Comparison of ENCODE assay signal across 25 cellular contexts in the genomic region with DNA sequence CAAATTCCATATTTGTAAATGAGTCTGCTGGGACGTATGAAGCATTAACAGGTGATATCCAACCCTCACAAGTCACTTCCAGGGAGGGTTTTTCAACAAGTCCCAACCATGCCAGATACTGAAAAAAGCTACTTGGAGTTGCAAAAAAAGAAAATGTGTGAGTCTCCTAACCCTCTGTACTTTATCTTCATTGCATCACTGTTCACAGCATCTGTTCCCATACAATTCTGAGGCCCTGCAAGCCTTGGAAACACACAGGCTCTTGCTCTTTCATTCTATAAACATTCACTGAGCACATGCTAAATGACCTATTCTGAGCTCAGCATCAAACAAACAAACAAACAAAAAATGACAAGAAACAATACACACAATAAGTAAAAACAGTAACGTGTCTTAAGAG.
DNase-seq lines count a peak whose midpoint lies in the region; ATAC-seq, FAIRE-seq and TF ChIP-seq lines count a peak whose summit lies in the region.
"Had no signal": no experiment of that assay in that cellular context is flagged by ENCODE, and none has a peak within 500 bp of the region (broad histone marks: within the 10 kb centered on the region; RNA-seq: fewer than 3 reads in every experiment).

No MANE protein-coding gene starts in this region.

- peak; percentile 15 for FAIRE-seq in endometrium (lab: Jason Lieb, UNC)
- FAIRE-seq: astrocyte, GM19239, HepG2 had no signal

- no CpG with 5 or more reads among the region's 2 CpGs for WGBS in IMR-90 (ENCODE audit: extremely low coverage in 2 of 2, insufficient read length in 1 of 2), 2 experiments
- WGBS in mesenchymal stem cell, result 45% methylated on average over 2 of the region's 2 CpGs

- CTCF ChIA-PET in AG04450 (lab: Charles Lee) (no interaction called here), IMR-90 (lab: Yijun Ruan, JAX) (no interaction called here)

- no peak overlapping the region for H3K4me2 ChIP-seq in IMR-90 (ENCODE audit: low read depth, low read length)
- no peak overlapping the region for H3K4me2 ChIP-seq in mesenchymal stem cell (ENCODE audit: low read length, poor library complexity, severe bottlenecking)

- 0 out of 2 replicates have a peak, but pooled peaks cover 1% of the 10 kb centered on the region for H3K36me3 ChIP-seq in IMR-90 (ENCODE audit: control insufficient read depth, insufficient read depth, low read length)
- peaks cover 0 to 3% of the 10 kb centered on the region in 2 experiments for H3K36me3 ChIP-seq in mesenchymal stem cell (ENCODE audit: control insufficient read depth in 1 of 2, insufficient read depth in 2 of 2, low read depth in 1 of 2, low read length in 2 of 2)

- no peaks in the 10 kb centered on the region for H3K9me3 ChIP-seq in AG04450 (ENCODE audit: control insufficient read depth, insufficient read depth, low read length)
- H3K9me3 ChIP-seq in IMR-90 (ENCODE audit: control insufficient read depth, insufficient read depth, low read length), result no peaks in the 10 kb centered on the region
- H3K9me3 ChIP-seq in mesenchymal stem cell (ENCODE audit: control insufficient read depth, low read length), result no peaks in the 10 kb centered on the region
- H3K9me3 ChIP-seq: heart right ventricle, psoas muscle had no signal

- H3K4ac ChIP-seq in IMR-90 (ENCODE audit: low read depth, low read length) (no peak overlapping the region), mesenchymal stem cell (ENCODE audit: low read depth in 1 of 2, low read length in 2 of 2) (no peak overlapping the region)

- POLR2A ChIA-PET in AG04450 (lab: Yijun Ruan, JAX), result interaction anchor here (0.5 kb wide), 1 partner anchor 1072 kb away, joined by 4 read pairs; no protein-coding TSS in a partner anchor
- POLR2A ChIA-PET in IMR-90 (lab: Charles Lee; ENCODE audit: unreplicated experiment), result no interaction called here

- H3K27me3 Mint-ChIP-seq in activated T-helper 1 cell treated with anti-CD3 and anti-CD28 coated beads, Interleukin-12 subunit alpha, Interleukin-12 subunit beta, Interleukin-2, Interleukin-4 antibody, amounts not matched to agents 30 ng/mL and 10 ng/mL and 1 ng/mL, durations not matched to agents 14 hours and 24 hours and 36 hours (ENCODE audit: insufficient read depth), result no peaks in the 10 kb centered on the region
- H3K27me3 Mint-ChIP-seq: activated CD4-positive, alpha-beta T cell treated with anti-CD3 and anti-CD28 coated beads, Interleukin-2, amount 10 ng/mL, durations not matched to agents 24 days and 14 days; activated naive CD4-positive, alpha-beta T cell treated with anti-CD3 and anti-CD28 coated beads, Interleukin-2, amount 50 U/mL, for 24 hours; CD4-positive, CD25-positive, alpha-beta regulatory T cell; naive B cell had no signal

- H3K79me1 ChIP-seq in IMR-90 (ENCODE audit: low read depth in 1 of 2, low read length in 2 of 2) (peaks cover 30 to 53% of the 10 kb centered on the region in 2 experiments), mesenchymal stem cell (replicated peaks; ENCODE audit: low read length, poor library complexity, severe bottlenecking) (peaks cover 22% of the 10 kb centered on the region)

- no peak overlapping the region for H3K9ac ChIP-seq in IMR-90 (ENCODE audit: low read depth, low read length)
- no peak overlapping the region for H3K9ac ChIP-seq in mesenchymal stem cell (ENCODE audit: low read length)

- peaks cover 17% of the 10 kb centered on the region for H3K9me3 Mint-ChIP-seq in activated T-helper 1 cell treated with anti-CD3 and anti-CD28 coated beads, Interleukin-12 subunit alpha, Interleukin-12 subunit beta, Interleukin-2, Interleukin-4 antibody, amounts not matched to agents 30 ng/mL and 10 ng/mL and 1 ng/mL, durations not matched to agents 14 hours and 24 hours and 36 hours
- H3K9me3 Mint-ChIP-seq: activated naive CD4-positive, alpha-beta T cell treated with anti-CD3 and anti-CD28 coated beads, Interleukin-2, amount 50 U/mL, for 24 hours; naive B cell had no signal

- peak overlapping the region; percentile 64 for H3K18ac ChIP-seq in IMR-90 (ENCODE audit: low read depth, low read length)
- H3K18ac ChIP-seq in mesenchymal stem cell (ENCODE audit: low read depth in 1 of 2, low read length in 2 of 2), result no peak overlapping the region

- H3K9me1 ChIP-seq in IMR-90 (ENCODE audit: insufficient read depth, low read length), result peaks cover 13% of the 10 kb centered on the region

- H2AFZ ChIP-seq in IMR-90 (replicated peaks; ENCODE audit: low read length, poor library complexity) (no peak overlapping the region), mesenchymal stem cell (ENCODE audit: low read depth, low read length) (no peak overlapping the region)

- DNase-seq in AG04450 (ENCODE audit: low read depth, low spot score) (peak; percentile 53), IMR-90 (peak; percentile 80), mesenchymal stem cell (peak; percentile 89)
- DNase-seq in stimulated activated CD4-positive, alpha-beta T cell treated with anti-CD3 and anti-CD28 coated beads, Interleukin-15, amount 100 ng/mL, for 24 hours, result no peak
- DNase-seq in activated T-helper 1 cell treated with anti-CD3 and anti-CD28 coated beads, Interleukin-12 subunit alpha, Interleukin-12 subunit beta, Interleukin-2, Interleukin-4 antibody, amounts not matched to agents 30 ng/mL and 10 ng/mL and 1 ng/mL, durations not matched to agents 14 hours and 24 hours and 36 hours (ENCODE audit: low spot score), result no peak
- DNase-seq: activated CD4-positive, alpha-beta T cell treated with anti-CD3 and anti-CD28 coated beads, Interleukin-2, amount 10 ng/mL, durations not matched to agents 24 days and 14 days; CD4-positive, CD25-positive, alpha-beta regulatory T cell; effector memory CD4-positive, alpha-beta T cell; heart right ventricle; left cardiac atrium; mesendoderm; naive B cell; NCI-H1048; NCI-H187 treated with DMSO at 0.1 percent for 48 hours; NCI-H2227 treated with DMSO at 0.1 percent for 48 hours; NCI-H748 treated with DMSO at 0.1 percent for 48 hours; psoas muscle had no signal

- 0 out of 2 replicates have a peak overlapping the region, but pooled peaks have one; percentile 5 for H4K5ac ChIP-seq in IMR-90 (ENCODE audit: low read depth, low read length)

- in situ Hi-C loops in IMR-90 (cut with MboI; ENCODE audit: low sequenced_read_pairs), result no loop called here

- H4K91ac ChIP-seq in IMR-90 (ENCODE audit: insufficient read depth, low read depth, low read length) (no peak overlapping the region), mesenchymal stem cell (ENCODE audit: low read length) (no peak overlapping the region)

- TF ChIP-seq CTCF in AG04450 (IDR thresholded peaks at IDR 0.05; ENCODE audit: low read depth, low read length), result no peak
- no peak for TF ChIP-seq CTCF in IMR-90 (conservative IDR thresholded peaks at IDR 0.05; ENCODE audit: low read depth, low read length)

- H2BK20ac ChIP-seq in IMR-90 (ENCODE audit: low read depth, low read length), result no peak overlapping the region

- H3K4me1 ChIP-seq in IMR-90 (ENCODE audit: control insufficient read depth, insufficient read depth, low read length) (peaks cover 21% of the 10 kb centered on the region), mesenchymal stem cell (ENCODE audit: control insufficient read depth, insufficient read depth, low read depth, low read length) (peaks cover 2% of the 10 kb centered on the region)

- dilution Hi-C loops in IMR-90 (cut with HindIII; ENCODE audit: low sequenced_read_pairs, unreplicated experiment), result no loop called here

- H3K4me3 ChIP-seq in AG04450 (ENCODE audit: low read depth, low read length) (no peak overlapping the region), IMR-90 (ENCODE audit: insufficient read depth, low read depth, low read length) (no peak overlapping the region), mesenchymal stem cell (ENCODE audit: insufficient read depth in 1 of 2, low read depth in 1 of 2, low read length in 2 of 2) (no peak overlapping the region)
- H3K4me3 ChIP-seq: heart right ventricle, psoas muscle had no signal

- no peak overlapping the region for H3K23ac ChIP-seq in IMR-90 (ENCODE audit: low read depth, low read length)
- no peak overlapping the region for H3K23ac ChIP-seq in mesenchymal stem cell (ENCODE audit: low read length in 2 of 2)

- H2BK15ac ChIP-seq in IMR-90 (ENCODE audit: low read depth, low read length) (no peak overlapping the region), mesenchymal stem cell (ENCODE audit: low read depth, poor library complexity, severe bottlenecking) (no peak overlapping the region)

- no TSS peak for BruUV-seq in IMR-90 (replicated peaks; lab: Mats Ljungman, UMichigan)

- H3K27ac ChIP-seq in AG04450 (ENCODE audit: low read depth, low read length), result peak overlapping the region; percentile 75
- H3K27ac ChIP-seq in IMR-90 (ENCODE audit: insufficient read depth, low read length), result no peak overlapping the region
- H3K27ac ChIP-seq in mesenchymal stem cell (ENCODE audit: low read length, poor library complexity, severe bottlenecking), result no peak overlapping the region
- H3K27ac ChIP-seq: psoas muscle, VCaP had no signal

- no peak overlapping the region for H3K4me3 Mint-ChIP-seq in activated T-helper 1 cell treated with anti-CD3 and anti-CD28 coated beads, Interleukin-12 subunit alpha, Interleukin-12 subunit beta, Interleukin-2, Interleukin-4 antibody, amounts not matched to agents 30 ng/mL and 10 ng/mL and 1 ng/mL, durations not matched to agents 14 hours and 24 hours and 36 hours
- H3K4me3 Mint-ChIP-seq: activated CD4-positive, alpha-beta T cell treated with anti-CD3 and anti-CD28 coated beads, Interleukin-2, amount 10 ng/mL, durations not matched to agents 24 days and 14 days; activated naive CD4-positive, alpha-beta T cell treated with anti-CD3 and anti-CD28 coated beads, Interleukin-2, amount 50 U/mL, for 24 hours; CD4-positive, CD25-positive, alpha-beta regulatory T cell; naive B cell had no signal

- intact Hi-C loops in IMR-90 (cut with micrococcal nuclease), result loop anchor here (5.0 kb wide), 1 partner anchor 75 kb away; no protein-coding TSS in a partner anchor
- intact Hi-C loops in activated T-helper 1 cell treated with anti-CD3 and anti-CD28 coated beads, Interleukin-12 subunit alpha, Interleukin-12 subunit beta, Interleukin-2, Interleukin-4 antibody, amounts not matched to agents 30 ng/mL and 10 ng/mL and 1 ng/mL, durations not matched to agents 14 hours and 24 hours and 36 hours (cut with micrococcal nuclease), result no loop called here

- H4K20me1 ChIP-seq in IMR-90 (ENCODE audit: insufficient read depth, low read length), result peaks cover 3% of the 10 kb centered on the region; the same call in 1 of the 2 replicates

- no peak overlapping the region for H2BK120ac ChIP-seq in IMR-90 (ENCODE audit: low read depth, low read length)
- H2BK120ac ChIP-seq in mesenchymal stem cell (ENCODE audit: low read depth, low read length), result no peak overlapping the region

- 0 out of 4 replicates have a peak overlapping the region, but pooled peaks of 1 of the 2 experiments have one; percentile 34 for H4K8ac ChIP-seq in IMR-90 (ENCODE audit: low read depth in 2 of 2, low read length in 2 of 2)
- no peak overlapping the region for H4K8ac ChIP-seq in mesenchymal stem cell (ENCODE audit: low read length)

- H2BK5ac ChIP-seq in IMR-90 (ENCODE audit: low read depth, low read length, poor library complexity, severe bottlenecking) (no peak overlapping the region), mesenchymal stem cell (ENCODE audit: low read depth, low read length, poor library complexity, severe bottlenecking) (no peak overlapping the region)

- no peak overlapping the region for H3K27ac Mint-ChIP-seq in activated T-helper 1 cell treated with anti-CD3 and anti-CD28 coated beads, Interleukin-12 subunit alpha, Interleukin-12 subunit beta, Interleukin-2, Interleukin-4 antibody, amounts not matched to agents 30 ng/mL and 10 ng/mL and 1 ng/mL, durations not matched to agents 14 hours and 24 hours and 36 hours
- H3K27ac Mint-ChIP-seq: activated CD4-positive, alpha-beta T cell treated with anti-CD3 and anti-CD28 coated beads, Interleukin-2, amount 10 ng/mL, durations not matched to agents 24 days and 14 days; activated naive CD4-positive, alpha-beta T cell treated with anti-CD3 and anti-CD28 coated beads, Interleukin-2, amount 50 U/mL, for 24 hours had no signal

- H3K14ac ChIP-seq in IMR-90 (replicated peaks; ENCODE audit: low read depth, low read length), result no peak overlapping the region
- H3K14ac ChIP-seq in mesenchymal stem cell (ENCODE audit: low read length in 2 of 2), result no peak overlapping the region

- no peak overlapping the region for H2BK12ac ChIP-seq in mesenchymal stem cell (ENCODE audit: low read length in 2 of 2)

- no peak for TF ChIP-seq RAD21 in IMR-90 (IDR thresholded peaks at IDR 0.05; ENCODE audit: low read length)

- no peak overlapping the region for H3K56ac ChIP-seq in IMR-90 (ENCODE audit: extremely low read depth, insufficient read depth, low read length)

- no peak overlapping the region for H2AK5ac ChIP-seq in IMR-90 (ENCODE audit: low read depth, low read length)
- H2AK5ac ChIP-seq in mesenchymal stem cell (ENCODE audit: low read length, severe bottlenecking), result no peak overlapping the region

- peaks cover 33% of the 10 kb centered on the region for H3K4me1 Mint-ChIP-seq in activated T-helper 1 cell treated with anti-CD3 and anti-CD28 coated beads, Interleukin-12 subunit alpha, Interleukin-12 subunit beta, Interleukin-2, Interleukin-4 antibody, amounts not matched to agents 30 ng/mL and 10 ng/mL and 1 ng/mL, durations not matched to agents 14 hours and 24 hours and 36 hours (ENCODE audit: low read depth)

- H2AK9ac ChIP-seq in IMR-90 (replicated peaks; ENCODE audit: low read depth, low read length, poor library complexity), result no peak overlapping the region

- TF ChIP-seq POLR2A in IMR-90 (IDR thresholded peaks at IDR 0.05; ENCODE audit: low read depth, low read length), result no peak

- H3K27me3 ChIP-seq in AG04450 (ENCODE audit: control insufficient read depth, insufficient read depth, low read length), result no peaks in the 10 kb centered on the region
- H3K27me3 ChIP-seq in IMR-90 (ENCODE audit: control insufficient read depth, insufficient read depth, low read length), result no peaks in the 10 kb centered on the region
- no peaks in the 10 kb centered on the region for H3K27me3 ChIP-seq in mesenchymal stem cell (ENCODE audit: control insufficient read depth in 1 of 2, insufficient read depth in 1 of 2, low read length in 2 of 2)
- H3K27me3 ChIP-seq: heart right ventricle had no signal

- ATAC-seq in IMR-90 (ENCODE audit: low read depth), result peak; percentile 50
- no peak for ATAC-seq in HG03342 (IDR thresholded peaks at IDR 0.05; ENCODE audit: unreplicated experiment)
- ATAC-seq: esophagus mucosa, HepG2, left cardiac atrium had no signal

- H3K36me3 Mint-ChIP-seq in activated T-helper 1 cell treated with anti-CD3 and anti-CD28 coated beads, Interleukin-12 subunit alpha, Interleukin-12 subunit beta, Interleukin-2, Interleukin-4 antibody, amounts not matched to agents 30 ng/mL and 10 ng/mL and 1 ng/mL, durations not matched to agents 14 hours and 24 hours and 36 hours (ENCODE audit: low read depth), result peaks cover 63% of the 10 kb centered on the region

Comparison
In these comparisons a context has a peak if more than half of its experiments do, and no peak if none do; other contexts are left out.
1. DNase-seq: peak in AG04450 (single experiment), IMR-90 (single experiment) and mesenchymal stem cell (single experiment); none in stimulated activated CD4-positive, alpha-beta T cell treated with anti-CD3 and anti-CD28 coated beads, Interleukin-15, amount 100 ng/mL, for 24 hours (single experiment) and activated T-helper 1 cell treated with anti-CD3 and anti-CD28 coated beads, Interleukin-12 subunit alpha, Interleukin-12 subunit beta, Interleukin-2, Interleukin-4 antibody, amounts not matched to agents 30 ng/mL and 10 ng/mL and 1 ng/mL, durations not matched to agents 14 hours and 24 hours and 36 hours (single experiment).